2 cellular contexts compared by ENCODE assay signal in genomic region chr5:37034955-37035354, GRCh38.
TF ChIP-seq lines count a peak whose summit lies in the region.

No MANE protein-coding gene starts in this region.

TF ChIP-seq in GM12878, 131 proteins besides CTCF, POLR2A, EP300 and RAD21 (continued from another document):
- TF ChIP-seq ZNF687 (IDR thresholded peaks at IDR 0.05) (no peak), ZNF384 (IDR thresholded peaks at IDR 0.05; ENCODE audit: borderline replicate concordance, low read depth, low read length) (no peak), JUND (IDR thresholded peaks at IDR 0.05; ENCODE audit: low read depth, low read length) (no peak), SMARCA5 (IDR thresholded peaks at IDR 0.05) (no peak), CREB1 (IDR thresholded peaks at IDR 0.05; ENCODE audit: low read depth) (no peak)
TF ChIP-seq in GM12878: peak in this region for 0.

TF ChIP-seq in GM23338, 12 proteins besides CTCF, POLR2A, EP300 and RAD21 (continued from another document):
- TF ChIP-seq REST (IDR thresholded peaks at IDR 0.05; ENCODE audit: unreplicated experiment) (no peak), ZNF462 (CRISPR knock-in tag; IDR thresholded peaks at IDR 0.05) (no peak), JUNB (IDR thresholded peaks at IDR 0.05; ENCODE audit: unreplicated experiment) (no peak), EZH2 (IDR thresholded peaks at IDR 0.05; ENCODE audit: low read depth, unreplicated experiment) (no peak)
TF ChIP-seq in GM23338: peak in this region for 0.
